ENCODE assay signal across 14 cellular contexts in genomic region chr11:35529971-35530495, GRCh38. TPM values are rescaled to one million over a fixed set of nuclear protein-coding genes. Genes with fewer than 3 reads are reported as not detected.
DNase-seq lines count a peak whose midpoint lies in the region; ATAC-seq and TF ChIP-seq lines count a peak whose summit lies in the region.
"Had no signal": no experiment of that assay in that cellular context is flagged by ENCODE, and none has a peak within 500 bp of the region (broad histone marks: within the 10 kb centered on the region; RNA-seq: fewer than 3 reads in every experiment).

No MANE protein-coding gene starts in this region.

- H3K4me1 ChIP-seq in aorta (ENCODE audit: control insufficient read depth in 1 of 2, insufficient read depth in 2 of 2, low read length in 2 of 2) = peaks cover 5 to 7% of the 10 kb centered on the region in 2 donors

- WGBS in aorta, 2 donors = 0 to 6% methylated on average over 2 of the region's 2 CpGs

- H3K36me3 ChIP-seq in brain microvascular endothelial cell (replicated peaks) = no peaks in the 10 kb centered on the region
- H3K36me3 ChIP-seq in aorta (ENCODE audit: control insufficient read depth in 1 of 2, insufficient read depth in 2 of 2, low read length in 1 of 2) = no peaks in the 10 kb centered on the region
- H3K36me3 ChIP-seq: cardiac muscle cell had no signal

- in situ Hi-C loops in brain microvascular endothelial cell (cut with HindIII; ENCODE audit: low pct_ligation_motif_present, low sequenced_read_pairs) = no loop called here

- H3K4me3 ChIP-seq in brain microvascular endothelial cell (ENCODE audit: low read depth, low read length) (no peak overlapping the region), aorta (ENCODE audit: low read length in 2 of 2) (no peak overlapping the region)
- H3K4me3 ChIP-seq: cardiac muscle cell had no signal

- H3K27me3 ChIP-seq in brain microvascular endothelial cell (replicated peaks) (no peaks in the 10 kb centered on the region), aorta (ENCODE audit: control insufficient read depth in 1 of 2, insufficient read depth in 2 of 2, low read length in 1 of 2) (no peaks in the 10 kb centered on the region)

- DNase-seq in HS-5 (ENCODE audit: low read depth) (peak; percentile 85), brain microvascular endothelial cell (peak; percentile 87), islet precursor cell (peak; percentile 91), aorta (peak in 1 of 2 donors; percentile 69), cerebellar nuclear complex (lab: John Stamatoyannopoulos, UW) (no peak), GDM1 (lab: John Stamatoyannopoulos, UW) (no peak), NCI-H510A treated with DMSO at 0.1 percent for 48 hours (lab: John Stamatoyannopoulos, UW) (no peak)
- DNase-seq: activated CD8-positive, alpha-beta memory T cell treated with anti-CD3 and anti-CD28 coated beads, Interleukin-2, amount 50 U/mL, for 4 hours; glutamatergic neuron; KG1; stimulated activated CD4-positive, alpha-beta T cell treated with anti-CD3 and anti-CD28 coated beads, Interleukin-2, amount 100 ng/mL, for 24 hours; T-helper 2 cell had no signal

- peak; percentile 42 for ATAC-seq in aorta (ENCODE audit: low FRiP score)

- peak overlapping the region; percentile 70 for H3K27ac ChIP-seq in brain microvascular endothelial cell
- peak overlapping the region in 1 of 2 donors; percentile 8 for H3K27ac ChIP-seq in aorta (ENCODE audit: low read depth in 1 of 2, low read length in 2 of 2)
- H3K27ac ChIP-seq: cardiac muscle cell had no signal

- no peaks in the 10 kb centered on the region for H3K9me3 ChIP-seq in aorta (ENCODE audit: control insufficient read depth, low read length)

- intact Hi-C loops in aorta (cut with DNase I) = no loop called here

- TF ChIP-seq CTCF in brain microvascular endothelial cell (IDR thresholded peaks at IDR 0.05; ENCODE audit: low read depth, low read length, missing control alignments) = no peak

RNA-seq across cellular contexts. Expression of gene PAMR1, which starts 4.6 kb away (rescaled TPM):
- 1 to 10 TPM; 2.3 to 3.1 TPM for total RNA-seq in aorta
- polyA plus RNA-seq in aorta = 1 to 10 TPM in 1 of 2 donors, under 1 TPM in 1; 0.69 to 2.0 TPM
- total RNA-seq: NCI-H460 had no signal

Comparison
In these comparisons a context has a peak if more than half of its experiments do, and no peak if none do; other contexts are left out.
1. DNase-seq: peak in HS-5 (single experiment), brain microvascular endothelial cell (single experiment) and islet precursor cell (single experiment); none in cerebellar nuclear complex (0 of 2), GDM1 (single experiment) and NCI-H510A treated with DMSO at 0.1 percent for 48 hours (single experiment).